In genomic region chr12:128068211-128068610, GRCh38 we compare ENCODE assay signal across 28 cellular contexts.
"Had no signal": no experiment of that assay in that cellular context is flagged by ENCODE, and none has a peak within 500 bp of the region (broad histone marks: within the 10 kb centered on the region; RNA-seq: fewer than 3 reads in every experiment).

No MANE protein-coding gene starts in this region.

- H3K27me3 ChIP-seq: foreskin keratinocyte, gastroesophageal sphincter, hepatocyte, left lung, ovary, sigmoid colon, spleen, testis, tibial artery, upper lobe of left lung had no signal

- H3K4me3 Mint-ChIP-seq: effector memory CD8-positive, alpha-beta T cell; naive thymus-derived CD8-positive, alpha-beta T cell; stimulated activated memory B cell treated with anti-CD40 and anti-IgM and Interleukin-4, amounts not matched to agents 10 μg/mL and 1 μg/mL and 100 μg/mL, for 72 hours had no signal

- ATAC-seq: effector memory CD8-positive, alpha-beta T cell; esophagus mucosa; foreskin keratinocyte; gastroesophageal sphincter; heart left ventricle; left cardiac atrium; left lung; naive thymus-derived CD8-positive, alpha-beta T cell; psoas muscle; right cardiac atrium; stimulated activated memory B cell treated with anti-CD40 and anti-IgM and Interleukin-4, amounts not matched to agents 10 μg/mL and 1 μg/mL and 100 μg/mL, for 72 hours; stimulated activated naive CD8-positive, alpha-beta T cell treated with anti-CD3 and anti-CD28 coated beads, Interleukin-15, Interleukin-2, amounts not matched to agents 100 U/mL and 50 U/mL, for 24 hours had no signal

- H3K36me3 ChIP-seq: gastroesophageal sphincter, heart left ventricle, left lung, ovary, sigmoid colon, spleen, tibial artery, upper lobe of left lung had no signal

- H3K4me2 ChIP-seq: hepatocyte had no signal

- H3K9me3 ChIP-seq: gastroesophageal sphincter, heart left ventricle, left lung, ovary, psoas muscle, sigmoid colon, spleen, testis, tibial artery, upper lobe of left lung had no signal

- H3K4me1 Mint-ChIP-seq: naive thymus-derived CD8-positive, alpha-beta T cell; stimulated activated memory B cell treated with anti-CD40 and anti-IgM and Interleukin-4, amounts not matched to agents 10 μg/mL and 1 μg/mL and 100 μg/mL, for 72 hours had no signal

- FAIRE-seq: urothelium cell line had no signal

- DNase-seq: cortex of kidney; effector memory CD8-positive, alpha-beta T cell; foreskin keratinocyte; heart left ventricle; left cardiac atrium; left lung; mesendoderm; midbrain; naive thymus-derived CD8-positive, alpha-beta T cell; occipital lobe; ovary; psoas muscle; right cardiac atrium; sigmoid colon; spleen; stimulated activated CD4-positive, alpha-beta T cell treated with anti-CD3 and anti-CD28 coated beads, Interleukin-4, amount 100 ng/mL, for 4 hours; stimulated activated naive CD8-positive, alpha-beta T cell treated with anti-CD3 and anti-CD28 coated beads, Interleukin-15, Interleukin-2, amounts not matched to agents 100 U/mL and 50 U/mL, for 24 hours; substantia nigra; testis; tibial artery; upper lobe of left lung had no signal

- H3K4me1 ChIP-seq: foreskin keratinocyte, gastroesophageal sphincter, heart left ventricle, left lung, psoas muscle, sigmoid colon, spleen, testis, upper lobe of left lung had no signal

- H3K27ac Mint-ChIP-seq: effector memory CD8-positive, alpha-beta T cell; naive thymus-derived CD8-positive, alpha-beta T cell; stimulated activated memory B cell treated with anti-CD40 and anti-IgM and Interleukin-4, amounts not matched to agents 10 μg/mL and 1 μg/mL and 100 μg/mL, for 72 hours had no signal

- H3K79me2 ChIP-seq: hepatocyte had no signal

- H2AFZ ChIP-seq: hepatocyte had no signal

- H3K36me3 Mint-ChIP-seq: stimulated activated memory B cell treated with anti-CD40 and anti-IgM and Interleukin-4, amounts not matched to agents 10 μg/mL and 1 μg/mL and 100 μg/mL, for 72 hours had no signal

- H3K4me3 ChIP-seq: gastroesophageal sphincter, heart left ventricle, hepatocyte, left lung, ovary, psoas muscle, sigmoid colon, skin epidermis, spleen, testis, tibial artery, upper lobe of left lung had no signal

- H3K27ac ChIP-seq: epithelial cell of prostate, foreskin keratinocyte, gastroesophageal sphincter, heart left ventricle, hepatocyte, left lung, ovary, psoas muscle, sigmoid colon, skin epidermis, spleen, testis, upper lobe of left lung had no signal
